In genomic region chr14:101072531-101072930, GRCh38 we compare ENCODE assay signal across 13 cellular contexts.
DNase-seq lines count a peak whose midpoint lies in the region; ATAC-seq and TF ChIP-seq lines count a peak whose summit lies in the region.
"Had no signal": no experiment of that assay in that cellular context is flagged by ENCODE, and none has a peak within 500 bp of the region (broad histone marks: within the 10 kb centered on the region; RNA-seq: fewer than 3 reads in every experiment).

No MANE protein-coding gene starts in this region.

- H3K9me3 Mint-ChIP-seq in GM23338: peaks cover 6% of the 10 kb centered on the region; the same call in 1 of the 3 replicates
- H3K9me3 Mint-ChIP-seq: activated T-helper 1 cell treated with anti-CD3 and anti-CD28 coated beads, Interleukin-12 subunit alpha, Interleukin-12 subunit beta, Interleukin-2, Interleukin-4 antibody, amounts not matched to agents 30 ng/mL and 10 ng/mL and 1 ng/mL, durations not matched to agents 14 hours and 24 hours and 36 hours had no signal

- no peaks in the 10 kb centered on the region for H3K9me3 ChIP-seq in esophagus muscularis mucosa
- H3K9me3 ChIP-seq in smooth muscle cell (replicated peaks; ENCODE audit: low read depth): no peaks in the 10 kb centered on the region
- H3K9me3 ChIP-seq: right lobe of liver, SJSA1, thoracic aorta had no signal

- DNase-seq in GM23338 (ENCODE audit: low spot score): no peak
- no peak for DNase-seq in RWPE1 (ENCODE audit: low spot score)
- DNase-seq in esophagus muscularis mucosa (ENCODE audit: extremely low spot score): peak; percentile 68
- DNase-seq in smooth muscle cell (lab: John Stamatoyannopoulos, UW; ENCODE audit: unreplicated experiment): no peak
- no peak for DNase-seq in germinal center (ENCODE audit: low spot score)
- DNase-seq in activated CD4-positive, alpha-beta T cell treated with anti-CD3 and anti-CD28 coated beads, Interleukin-2, amount 50 U/mL, for 1 hour: no peak
- DNase-seq: central memory CD4-positive, alpha-beta T cell; NCI-H524 treated with DMSO at 0.1 percent for 48 hours had no signal

- no peak overlapping the region for H3K4me2 ChIP-seq in GM23338
- peak overlapping the region; percentile 80 for H3K4me2 ChIP-seq in smooth muscle cell

- H3K79me2 ChIP-seq in GM23338 (replicated peaks; ENCODE audit: insufficient read depth): no peaks in the 10 kb centered on the region
- H3K79me2 ChIP-seq in smooth muscle cell (ENCODE audit: low read depth): no peaks in the 10 kb centered on the region

- POLR2A ChIA-PET in RWPE1 (lab: Yijun Ruan, JAX; ENCODE audit: low non-redundant PET): no interaction called here

- CTCF ChIA-PET in RWPE1 (lab: Yijun Ruan, JAX): interaction anchor here (0.7 kb wide), 1 partner anchor 189 kb away, joined by 3 read pairs; no protein-coding TSS in a partner anchor

- H3K9me2 ChIP-seq in GM23338 (ENCODE audit: insufficient read depth): no peaks in the 10 kb centered on the region

- TF ChIP-seq EP300 in esophagus muscularis mucosa (IDR thresholded peaks at IDR 0.05): no peak

- TF ChIP-seq CTCF in GM23338 (conservative IDR thresholded peaks at IDR 0.05; ENCODE audit: low read depth in 2 of 2): no peak
- no peak for TF ChIP-seq CTCF in RWPE1 (conservative IDR thresholded peaks at IDR 0.05; ENCODE audit: low read depth)
- TF ChIP-seq CTCF in esophagus muscularis mucosa (IDR thresholded peaks at IDR 0.05): no peak
- TF ChIP-seq CTCF in smooth muscle cell (IDR thresholded peaks at IDR 0.05; ENCODE audit: borderline replicate concordance, insufficient read depth, poor library complexity, severe bottlenecking): no peak

- H3K9ac ChIP-seq in smooth muscle cell (ENCODE audit: low read depth): peak overlapping the region; percentile 87

- no peak overlapping the region for H3K27ac Mint-ChIP-seq in GM23338
- H3K27ac Mint-ChIP-seq: activated T-helper 1 cell treated with anti-CD3 and anti-CD28 coated beads, Interleukin-12 subunit alpha, Interleukin-12 subunit beta, Interleukin-2, Interleukin-4 antibody, amounts not matched to agents 30 ng/mL and 10 ng/mL and 1 ng/mL, durations not matched to agents 14 hours and 24 hours and 36 hours had no signal

- H2AFZ ChIP-seq in GM23338 (peak overlapping the region; percentile 56; the same call in 1 of the 2 replicates), smooth muscle cell (ENCODE audit: low read depth) (peak overlapping the region; percentile 54)

- H3K27me3 Mint-ChIP-seq in GM23338 (ENCODE audit: insufficient read depth, low read depth, poor library complexity): peaks cover 19% of the 10 kb centered on the region

- H3K4me3 Mint-ChIP-seq in GM23338: no peak overlapping the region
- H3K4me3 Mint-ChIP-seq: activated T-helper 1 cell treated with anti-CD3 and anti-CD28 coated beads, Interleukin-12 subunit alpha, Interleukin-12 subunit beta, Interleukin-2, Interleukin-4 antibody, amounts not matched to agents 30 ng/mL and 10 ng/mL and 1 ng/mL, durations not matched to agents 14 hours and 24 hours and 36 hours had no signal

- ATAC-seq in GM23338 (peak; percentile 27), esophagus mucosa (no peak)

- H4K20me1 ChIP-seq in GM23338 (replicated peaks; ENCODE audit: insufficient read depth) (no peaks in the 10 kb centered on the region), smooth muscle cell (ENCODE audit: low read depth) (no peaks in the 10 kb centered on the region)

- H3K27ac ChIP-seq in GM23338 (ENCODE audit: low read depth): no peak overlapping the region
- peak overlapping the region; percentile 62 for H3K27ac ChIP-seq in RWPE1
- H3K27ac ChIP-seq in esophagus muscularis mucosa (replicated peaks in 1 of 4): no peak overlapping the region
- H3K27ac ChIP-seq in smooth muscle cell (ENCODE audit: low read depth): peak overlapping the region; percentile 97
- H3K27ac ChIP-seq: right lobe of liver, SJSA1, thoracic aorta had no signal

- H3K36me3 Mint-ChIP-seq in GM23338 (ENCODE audit: low read depth): peaks cover 5% of the 10 kb centered on the region; the same call in 1 of the 3 replicates

- H3F3A ChIP-seq in GM23338 (replicated peaks; ENCODE audit: low read depth): no peaks in the 10 kb centered on the region
- no peaks in the 10 kb centered on the region for H3F3A ChIP-seq in smooth muscle cell (ENCODE audit: low read depth)

- H3K4me1 ChIP-seq in GM23338 (ENCODE audit: insufficient read depth) (peaks cover 26% of the 10 kb centered on the region), esophagus muscularis mucosa (peaks cover 3 to 10% (median 6%) of the 10 kb centered on the region in 4 donors), smooth muscle cell (ENCODE audit: low read depth) (peaks cover 29% of the 10 kb centered on the region)
- H3K4me1 ChIP-seq: right lobe of liver had no signal

- no peaks in the 10 kb centered on the region for H3K36me3 ChIP-seq in GM23338 (ENCODE audit: insufficient read depth)
- no peaks in the 10 kb centered on the region for H3K36me3 ChIP-seq in esophagus muscularis mucosa
- H3K36me3 ChIP-seq in smooth muscle cell (ENCODE audit: low read depth): no peaks in the 10 kb centered on the region
- H3K36me3 ChIP-seq: right lobe of liver, thoracic aorta had no signal

- no peak overlapping the region for H3K4me3 ChIP-seq in GM23338
- no peak overlapping the region for H3K4me3 ChIP-seq in esophagus muscularis mucosa
- no peak overlapping the region for H3K4me3 ChIP-seq in smooth muscle cell
- H3K4me3 ChIP-seq: right lobe of liver, SJSA1, thoracic aorta had no signal

- H3K4me1 Mint-ChIP-seq in GM23338: peaks cover 23% of the 10 kb centered on the region

- 83% methylated on average over 16 of the region's 16 CpGs for WGBS in esophagus muscularis mucosa
- 36% methylated on average over 16 of the region's 16 CpGs for WGBS in smooth muscle cell (ENCODE audit: low lambda C conversion rate)

- peaks cover 8% of the 10 kb centered on the region for H3K27me3 ChIP-seq in GM23338 (ENCODE audit: insufficient read depth)
- H3K27me3 ChIP-seq in esophagus muscularis mucosa: peaks cover 0 to 55% (median 13%) of the 10 kb centered on the region in 4 donors
- H3K27me3 ChIP-seq in smooth muscle cell (ENCODE audit: low read depth): no peaks in the 10 kb centered on the region
- H3K27me3 ChIP-seq: SJSA1 had no signal

- no peak for TF ChIP-seq POLR2A in esophagus muscularis mucosa (IDR thresholded peaks at IDR 0.05; ENCODE audit: low read depth)

- intact Hi-C loops in esophagus muscularis mucosa (cut with DNase I): no loop called here

TF ChIP-seq in GM23338, 12 proteins besides CTCF, POLR2A, EP300 and RAD21:
- no peak for TF ChIP-seq STAT1 (IDR thresholded peaks at IDR 0.05; ENCODE audit: unreplicated experiment)

Comparison
In these comparisons a context has a peak if more than half of its experiments do, and no peak if none do; other contexts are left out.
1. H3K27ac ChIP-seq: peak in RWPE1 (single experiment) and smooth muscle cell (single experiment); none in GM23338 (single experiment) and esophagus muscularis mucosa (0 of 4).